Comparison of ENCODE assay signal across 8 cellular contexts in the genomic region with DNA sequence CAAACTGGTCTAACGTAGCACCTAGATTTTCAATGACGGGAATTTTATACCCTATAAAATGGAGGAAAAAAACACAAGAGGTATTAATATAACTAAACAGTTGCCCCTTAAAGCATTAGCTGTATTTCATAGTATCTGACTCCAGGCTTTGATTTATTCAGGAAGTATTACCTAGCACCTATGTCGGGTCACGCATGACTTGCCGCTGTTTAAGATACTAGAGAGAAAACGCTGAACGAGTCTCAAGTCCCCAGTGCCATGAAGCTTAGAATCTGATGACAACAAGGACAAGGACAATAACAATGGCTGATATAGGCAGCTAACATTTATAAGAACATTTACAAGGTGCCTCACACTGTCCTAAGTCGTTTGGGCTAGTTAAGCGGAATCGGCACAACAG. TPM values are rescaled to one million over a fixed set of nuclear protein-coding genes. Genes with fewer than 3 reads are reported as not detected.
DNase-seq lines count a peak whose midpoint lies in the region; ATAC-seq and TF ChIP-seq lines count a peak whose summit lies in the region.

No MANE protein-coding gene starts in this region.

- ATAC-seq in heart right ventricle (no peak), HG02678 (IDR thresholded peaks at IDR 0.05; ENCODE audit: unreplicated experiment) (no peak)
- ATAC-seq in activated CD8-positive, alpha-beta T cell treated with anti-CD3 and anti-CD28 coated beads for 36 hours = no peak

- H3K4me3 ChIP-seq in heart right ventricle (peak overlapping the region in 9 of 10 donors; percentile 58 to 99 (median 90)), right atrium auricular region (peak overlapping the region in 1 of 2 donors; percentile 98), thymus (ENCODE audit: low read length) (peak overlapping the region; percentile 97)

- H3K27ac ChIP-seq in heart right ventricle = peak overlapping the region in 3 of 10 donors; percentile 41 to 99 (median 98)
- peak overlapping the region in 1 of 2 donors; percentile 98 for H3K27ac ChIP-seq in right atrium auricular region
- H3K27ac ChIP-seq in thymus (ENCODE audit: low read depth) = no peak overlapping the region

- POLR2A ChIA-PET in activated CD8-positive, alpha-beta T cell treated with anti-CD3 and anti-CD28 coated beads for 36 hours (lab: Charles Lee) = interaction anchor here (0.7 to 8.2 kb wide), 8 partner anchors 11 to 316 kb away, joined by 3 to 133 read pairs (median 3); no protein-coding TSS in a partner anchor

- H3K27me3 Mint-ChIP-seq in activated CD8-positive, alpha-beta T cell treated with anti-CD3 and anti-CD28 coated beads for 36 hours = no peaks in the 10 kb centered on the region
- peaks cover 10 to 18% (median 15%) of the 10 kb centered on the region in 3 donors for H3K27me3 Mint-ChIP-seq in immature natural killer cell (ENCODE audit: low read depth in 3 of 3)

- peaks cover 55% of the 10 kb centered on the region for H3K4me1 Mint-ChIP-seq in activated CD8-positive, alpha-beta T cell treated with anti-CD3 and anti-CD28 coated beads for 36 hours (ENCODE audit: low read depth)
- H3K4me1 Mint-ChIP-seq in immature natural killer cell = peaks cover 50 to 74% of the 10 kb centered on the region in 2 donors

- peaks cover 52% of the 10 kb centered on the region for H3K36me3 Mint-ChIP-seq in activated CD8-positive, alpha-beta T cell treated with anti-CD3 and anti-CD28 coated beads for 36 hours (ENCODE audit: low read depth)
- H3K36me3 Mint-ChIP-seq in immature natural killer cell = peaks cover 7 to 13% (median 10%) of the 10 kb centered on the region in 3 donors

- CTCF ChIA-PET in activated CD8-positive, alpha-beta T cell treated with anti-CD3 and anti-CD28 coated beads for 36 hours (lab: Charles Lee) = interaction anchor here (0.8 to 2.7 kb wide), 6 partner anchors 15 to 348 kb away, joined by 3 to 15 read pairs (median 4); no protein-coding TSS in a partner anchor

- no peaks in the 10 kb centered on the region for H3K9me3 ChIP-seq in heart right ventricle
- H3K9me3 ChIP-seq in right atrium auricular region = no peaks in the 10 kb centered on the region
- H3K9me3 ChIP-seq in thymus (ENCODE audit: control insufficient read depth) = no peaks in the 10 kb centered on the region

- peak overlapping the region; percentile 95 for H3K27ac Mint-ChIP-seq in activated CD8-positive, alpha-beta T cell treated with anti-CD3 and anti-CD28 coated beads for 36 hours
- H3K27ac Mint-ChIP-seq in immature natural killer cell = peak overlapping the region; percentile 93 to 98 (median 96)

- no peaks in the 10 kb centered on the region for H3K27me3 ChIP-seq in heart right ventricle
- no peaks in the 10 kb centered on the region for H3K27me3 ChIP-seq in right atrium auricular region
- H3K27me3 ChIP-seq in thymus (ENCODE audit: control insufficient read depth, insufficient read depth) = no peaks in the 10 kb centered on the region

- peak overlapping the region; percentile 80 for H3K4me3 Mint-ChIP-seq in activated CD8-positive, alpha-beta T cell treated with anti-CD3 and anti-CD28 coated beads for 36 hours
- H3K4me3 Mint-ChIP-seq in immature natural killer cell = peak overlapping the region; percentile 95 to 100 (median 96)

- no peak for TF ChIP-seq CTCF in heart right ventricle (IDR thresholded peaks at IDR 0.05)
- TF ChIP-seq CTCF in right atrium auricular region (IDR thresholded peaks at IDR 0.05) = no peak
- TF ChIP-seq CTCF in activated CD8-positive, alpha-beta T cell treated with anti-CD3 and anti-CD28 coated beads for 36 hours (IDR thresholded peaks at IDR 0.05) = no peak

- H3K4me1 ChIP-seq in heart right ventricle = peaks cover 0 to 43% (median 34%) of the 10 kb centered on the region in 9 donors
- peaks cover 0 to 33% of the 10 kb centered on the region in 2 donors for H3K4me1 ChIP-seq in right atrium auricular region
- peaks cover 12% of the 10 kb centered on the region for H3K4me1 ChIP-seq in thymus (ENCODE audit: control insufficient read depth, insufficient read depth, low read length)

- DNase-seq in heart right ventricle = no peak
- no peak for DNase-seq in right atrium auricular region (ENCODE audit: low spot score)
- no peak for DNase-seq in activated CD8-positive, alpha-beta T cell treated with anti-CD3 and anti-CD28 coated beads for 36 hours
- no peak for DNase-seq in immature natural killer cell
- DNase-seq in NCI-H2227 (lab: John Stamatoyannopoulos, UW; ENCODE audit: unreplicated experiment) = no peak
- no peak for DNase-seq in SHP77 treated with DMSO at 0.1 percent for 48 hours (lab: John Stamatoyannopoulos, UW)

- H3K9me3 Mint-ChIP-seq in activated CD8-positive, alpha-beta T cell treated with anti-CD3 and anti-CD28 coated beads for 36 hours = no peaks in the 10 kb centered on the region
- H3K9me3 Mint-ChIP-seq in immature natural killer cell = no peaks in the 10 kb centered on the region

- H3K36me3 ChIP-seq in heart right ventricle (peaks cover 0 to 47% (median 12%) of the 10 kb centered on the region in 9 donors), right atrium auricular region (peaks cover 17% of the 10 kb centered on the region), thymus (ENCODE audit: control insufficient read depth, insufficient read depth) (no peaks in the 10 kb centered on the region)

- 82 to 85% methylated on average over 10 of the region's 10 CpGs for WGBS in heart right ventricle, 2 donors
- WGBS in thymus = 87% methylated on average over 10 of the region's 10 CpGs

- intact Hi-C loops in heart right ventricle (cut with DNase I) = loop anchor here in 1 of 10 donors (10.0 kb wide), 2 partner anchors 72 to 202 kb away; no protein-coding TSS in a partner anchor
- intact Hi-C loops in activated CD8-positive, alpha-beta T cell treated with anti-CD3 and anti-CD28 coated beads for 36 hours (cut with micrococcal nuclease) = loop anchor here (5.0 kb wide), 1 partner anchor 359 kb away; a partner anchor contains a TSS

RNA-seq across cellular contexts. Expression of a gene that starts 1.9 kb away (rescaled TPM):
- total RNA-seq in heart right ventricle (10 to 100 TPM; 23.8 to 36.3 (median 29.9) TPM), right atrium auricular region (10 to 100 TPM; 21.4 to 24.9 TPM)
- polyA plus RNA-seq in heart right ventricle (10 to 100 TPM; 25.0 to 51.4 TPM), immature natural killer cell (10 to 100 TPM; 38.6 to 65.0 (median 53.4) TPM), thymus (71.4 TPM)
- total RNA-seq in activated CD8-positive, alpha-beta T cell treated with anti-CD3 and anti-CD28 coated beads for 36 hours = 100 to 1,000 TPM; 243 to 249 TPM

RNA-seq across cellular contexts. Expression of a gene that starts 15.8 kb away (rescaled TPM):
- 10 to 100 TPM; 28.4 to 90.6 (median 42.7) TPM for total RNA-seq in heart right ventricle
- 100 to 1,000 TPM in 1 of 2 donors, 10 to 100 TPM in 1; 48.4 to 192 TPM for polyA plus RNA-seq in heart right ventricle
- 10 to 100 TPM; 52.4 to 60.6 TPM for total RNA-seq in right atrium auricular region
- 10 to 100 TPM; 18.8 to 21.6 TPM for total RNA-seq in activated CD8-positive, alpha-beta T cell treated with anti-CD3 and anti-CD28 coated beads for 36 hours
- polyA plus RNA-seq in immature natural killer cell = 100 to 1,000 TPM in 1 of 3 donors, 10 to 100 TPM in 2; 88.7 to 122 (median 94.9) TPM
- polyA plus RNA-seq in thymus = 64.5 TPM

RNA-seq across cellular contexts. Expression of a gene that starts 41.3 kb away (rescaled TPM):
- total RNA-seq in heart right ventricle = 10 to 100 TPM in 8 of 10 donors, 1 to 10 TPM in 2; 9.7 to 35.1 (median 15.7) TPM
- 10 to 100 TPM in 1 of 2 donors, 1 to 10 TPM in 1; 6.9 to 11.3 TPM for polyA plus RNA-seq in heart right ventricle
- total RNA-seq in right atrium auricular region = 10 to 100 TPM; 23.1 to 26.1 TPM
- total RNA-seq in activated CD8-positive, alpha-beta T cell treated with anti-CD3 and anti-CD28 coated beads for 36 hours = 10 to 100 TPM; 57.9 to 58.3 TPM
- polyA plus RNA-seq in immature natural killer cell = 1 to 10 TPM; 2.8 to 4.0 (median 2.8) TPM
- 14.9 TPM for polyA plus RNA-seq in thymus

Comparison
In these comparisons a context has a peak if more than half of its experiments do, and no peak if none do; other contexts are left out.
1. RNA of a gene that starts 1.9 kb away (total RNA-seq): 243 to 249 TPM in activated CD8-positive, alpha-beta T cell treated with anti-CD3 and anti-CD28 coated beads for 36 hours; 23.8 to 36.3 TPM in heart right ventricle and 21.4 to 24.9 TPM in right atrium auricular region; every median in the first group is over 4 times any median in the second.